ENCODE assay signal across 14 cellular contexts in the genomic region with DNA sequence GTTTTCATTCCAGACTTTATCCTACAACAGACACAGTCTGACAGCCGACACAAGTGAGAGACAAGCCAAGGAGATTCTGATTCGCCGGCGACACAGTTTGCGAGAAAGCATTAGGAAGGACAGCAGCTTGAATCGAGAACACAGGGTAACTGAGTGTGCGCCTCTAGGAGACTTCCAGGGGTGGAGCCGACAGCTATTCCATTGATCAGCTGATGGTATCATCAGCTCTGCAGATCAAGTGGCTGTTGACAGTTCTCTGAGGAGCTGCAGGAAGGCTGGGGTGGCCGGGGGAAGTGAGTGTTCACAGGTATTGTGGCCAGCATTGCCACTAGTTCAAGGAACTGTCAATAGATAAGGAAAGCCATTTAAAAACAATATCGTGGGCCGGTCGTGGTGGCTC.
"Had no signal": no experiment of that assay in that cellular context is flagged by ENCODE, and none has a peak within 500 bp of the region (broad histone marks: within the 10 kb centered on the region; RNA-seq: fewer than 3 reads in every experiment).

No MANE protein-coding gene starts in this region.

- ATAC-seq: activated CD8-positive, alpha-beta memory T cell treated with anti-CD3 and anti-CD28 coated beads, Interleukin-2, amount 10 ng/mL, durations not matched to agents 7 days and 5 days had no signal

- H3K9me3 Mint-ChIP-seq: activated B cell treated with CpG ODN at 0.5 μM for 24 hours; activated CD4-positive, alpha-beta memory T cell treated with anti-CD3 and anti-CD28 coated beads, Interleukin-2, amount 10 ng/mL, durations not matched to agents 7 days and 5 days; activated naive CD8-positive, alpha-beta T cell treated with anti-CD3 and anti-CD28 coated beads, Interleukin-2, amount 10 ng/mL, durations not matched to agents 7 days and 5 days; activated T-helper 2 cell treated with anti-CD3 and anti-CD28 coated beads, Interferon-gamma antibody, Interleukin-2, Interleukin-4, amounts not matched to agents 10 μg/mL and 5 μg/mL and 100 μg/mL, durations not matched to agents 14 hours and 24 hours and 36 hours; stimulated activated naive CD8-positive, alpha-beta T cell treated with anti-CD3 and anti-CD28 coated beads, Interleukin-15, Interleukin-2, amounts not matched to agents 100 ng/mL and 50 ng/mL, for 24 hours; T-helper 2 cell treated with Interferon-gamma antibody and Interleukin-4, amounts not matched to agents 5 μg/mL and 100 μg/mL, for 36 hours had no signal

- H3K27me3 Mint-ChIP-seq: progenitor cell of endocrine pancreas had no signal

- H3K4me3 Mint-ChIP-seq: activated B cell treated with CpG ODN at 0.5 μM for 24 hours; activated CD4-positive, alpha-beta memory T cell treated with anti-CD3 and anti-CD28 coated beads, Interleukin-2, amount 10 ng/mL, durations not matched to agents 7 days and 5 days; activated CD8-positive, alpha-beta memory T cell treated with anti-CD3 and anti-CD28 coated beads, Interleukin-2, amount 10 ng/mL, durations not matched to agents 7 days and 5 days; activated naive CD8-positive, alpha-beta T cell treated with anti-CD3 and anti-CD28 coated beads, Interleukin-2, amount 10 ng/mL, durations not matched to agents 7 days and 5 days; stimulated activated naive CD8-positive, alpha-beta T cell treated with anti-CD3 and anti-CD28 coated beads, Interleukin-15, Interleukin-2, amounts not matched to agents 100 ng/mL and 50 ng/mL, for 24 hours; T-helper 2 cell treated with Interferon-gamma antibody and Interleukin-4, amounts not matched to agents 5 μg/mL and 100 μg/mL, for 36 hours had no signal

- DNase-seq: activated B cell treated with CpG ODN at 0.5 μM for 24 hours; activated CD4-positive, alpha-beta memory T cell treated with anti-CD3 and anti-CD28 coated beads, Interleukin-2, amount 10 ng/mL, durations not matched to agents 7 days and 5 days; activated CD4-positive, alpha-beta T cell treated with anti-CD3 and anti-CD28 coated beads for 4 hours; activated CD8-positive, alpha-beta memory T cell treated with anti-CD3 and anti-CD28 coated beads, Interleukin-2, amount 10 ng/mL, durations not matched to agents 7 days and 5 days; activated naive CD4-positive, alpha-beta T cell treated with Interleukin-2 at 50 U/mL for 16 hours; activated naive CD8-positive, alpha-beta T cell treated with anti-CD3 and anti-CD28 coated beads, Interleukin-2, amount 10 ng/mL, durations not matched to agents 7 days and 5 days; activated T-cell treated with anti-CD3 and anti-CD28 coated beads, Interleukin-2, amount 50 U/mL, for 1 hour; dermis blood vessel endothelial cell; effector memory CD4-positive, alpha-beta T cell; left lung had no signal

- H3K4me1 Mint-ChIP-seq: activated B cell treated with CpG ODN at 0.5 μM for 24 hours; activated CD4-positive, alpha-beta memory T cell treated with anti-CD3 and anti-CD28 coated beads, Interleukin-2, amount 10 ng/mL, durations not matched to agents 7 days and 5 days; activated CD8-positive, alpha-beta memory T cell treated with anti-CD3 and anti-CD28 coated beads, Interleukin-2, amount 10 ng/mL, durations not matched to agents 7 days and 5 days; activated naive CD8-positive, alpha-beta T cell treated with anti-CD3 and anti-CD28 coated beads, Interleukin-2, amount 10 ng/mL, durations not matched to agents 7 days and 5 days had no signal

- H3K36me3 Mint-ChIP-seq: activated CD8-positive, alpha-beta memory T cell treated with anti-CD3 and anti-CD28 coated beads, Interleukin-2, amount 10 ng/mL, durations not matched to agents 7 days and 5 days; activated naive CD8-positive, alpha-beta T cell treated with anti-CD3 and anti-CD28 coated beads, Interleukin-2, amount 10 ng/mL, durations not matched to agents 7 days and 5 days had no signal
